In the genomic region with DNA sequence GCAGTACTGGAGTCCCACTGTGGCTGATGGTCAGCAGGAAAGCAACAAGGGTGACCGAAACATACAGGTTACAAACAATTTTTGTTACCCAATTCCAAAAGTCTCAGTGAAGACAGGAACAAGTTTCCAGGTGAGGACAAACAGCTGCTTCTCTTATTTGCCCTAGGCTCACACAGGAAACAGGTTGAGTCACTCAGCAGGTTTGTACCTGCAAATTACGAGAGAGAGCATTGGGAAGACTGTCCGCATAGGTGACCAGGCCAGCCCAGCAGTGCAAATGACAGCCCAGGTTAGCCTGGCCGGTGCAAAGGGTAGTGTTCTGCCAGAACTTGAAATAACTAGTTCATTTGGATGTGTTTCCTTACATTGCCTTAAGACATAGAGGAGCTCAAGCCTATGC, we compare ENCODE assay signal across 26 cellular contexts. TPM values are rescaled to one million over a fixed set of nuclear protein-coding genes. Genes with fewer than 3 reads are reported as not detected.
DNase-seq lines count a peak whose midpoint lies in the region; ATAC-seq, FAIRE-seq and TF ChIP-seq lines count a peak whose summit lies in the region.
"Had no signal": no experiment of that assay in that cellular context is flagged by ENCODE, and none has a peak within 500 bp of the region (broad histone marks: within the 10 kb centered on the region; RNA-seq: fewer than 3 reads in every experiment).

No MANE protein-coding gene starts in this region.

- no peaks in the 10 kb centered on the region for H3K4me1 ChIP-seq in breast epithelium
- H3K4me1 ChIP-seq in keratinocyte (ENCODE audit: control insufficient read depth, extremely low read depth, insufficient read depth, low read length) = peaks cover 17% of the 10 kb centered on the region
- H3K4me1 ChIP-seq: BE2C had no signal

- TF ChIP-seq POLR2A in breast epithelium (IDR thresholded peaks at IDR 0.05) = no peak

- no peaks in the 10 kb centered on the region for H3K9me1 ChIP-seq in keratinocyte (ENCODE audit: control insufficient read depth, extremely low read depth, insufficient read depth, low read length)

- no peak overlapping the region for H2AFZ ChIP-seq in keratinocyte (ENCODE audit: control insufficient read depth, low read length)
- H2AFZ ChIP-seq: GM23248 had no signal

- H3K36me3 ChIP-seq in breast epithelium (no peaks in the 10 kb centered on the region), keratinocyte (ENCODE audit: control insufficient read depth in 2 of 2, extremely low read depth in 1 of 2, insufficient read depth in 2 of 2, low read length in 2 of 2) (no peaks in the 10 kb centered on the region)
- H3K36me3 ChIP-seq: BE2C had no signal

- no peaks in the 10 kb centered on the region for H3K9me3 ChIP-seq in breast epithelium
- H3K9me3 ChIP-seq in keratinocyte (ENCODE audit: control insufficient read depth, low read depth, low read length) = no peaks in the 10 kb centered on the region
- H3K9me3 ChIP-seq: BE2C had no signal

- H4K20me1 ChIP-seq in keratinocyte (ENCODE audit: control insufficient read depth, extremely low read depth, insufficient read depth, low read length) = no peaks in the 10 kb centered on the region

- dilution Hi-C loops in keratinocyte (cut with MboI; ENCODE audit: extremely low pct_ligation_motif_present, low sequenced_read_pairs) = no loop called here

- peaks cover 2% of the 10 kb centered on the region for H3K9me3 Mint-ChIP-seq in activated naive CD4-positive, alpha-beta T cell treated with anti-CD3 and anti-CD28 coated beads, Interleukin-2, amount 10 ng/mL, durations not matched to agents 7 days and 5 days
- no peaks in the 10 kb centered on the region for H3K9me3 Mint-ChIP-seq in activated T-cell treated with anti-CD3 and anti-CD28 coated beads, Interleukin-2, amount 50 U/mL, for 72 hours
- H3K9me3 Mint-ChIP-seq in CD14-positive monocyte = peaks cover 0 to 17% (median 8%) of the 10 kb centered on the region in 7 donors

- H3K4me2 ChIP-seq in keratinocyte (ENCODE audit: control insufficient read depth, extremely low read depth, insufficient read depth, low read depth, low read length) = peak overlapping the region; percentile 64

- H3K27ac ChIP-seq in breast epithelium (peak overlapping the region; percentile 59 to 72), keratinocyte (ENCODE audit: control insufficient read depth, insufficient read depth, low read length) (peak overlapping the region; percentile 28)
- H3K27ac ChIP-seq: 22Rv1, GM23248 had no signal

- peak; percentile 100 for FAIRE-seq in keratinocyte (lab: Jason Lieb, UNC)
- FAIRE-seq: GM12891 had no signal

- TF ChIP-seq CTCF in LNCaP clone FGC (IDR thresholded peaks at IDR 0.05; ENCODE audit: control insufficient read depth, extremely low read depth, insufficient read depth) (no peak), breast epithelium (IDR thresholded peaks at IDR 0.05) (no peak), keratinocyte (optimal IDR thresholded peaks at IDR 0.05 in 1 of 3, IDR thresholded peaks at IDR 0.05 in 1 of 3, conservative IDR thresholded peaks at IDR 0.05 in 1 of 3; ENCODE audit: extremely low read depth in 1 of 3, insufficient read depth in 2 of 3, low read length in 3 of 3) (no peak), CD14-positive monocyte (IDR thresholded peaks at IDR 0.05) (no peak)

- no peak overlapping the region for H3K9ac ChIP-seq in keratinocyte (ENCODE audit: control insufficient read depth, extremely low read depth, insufficient read depth, low read length)
- H3K9ac ChIP-seq: GM23248 had no signal

- H3K27me3 ChIP-seq in breast epithelium = no peaks in the 10 kb centered on the region
- no peaks in the 10 kb centered on the region for H3K27me3 ChIP-seq in keratinocyte (ENCODE audit: control insufficient read depth, extremely low read depth, insufficient read depth, low read length)
- H3K27me3 ChIP-seq: BE2C had no signal

- no peaks in the 10 kb centered on the region for H3K36me3 Mint-ChIP-seq in activated naive CD4-positive, alpha-beta T cell treated with anti-CD3 and anti-CD28 coated beads, Interleukin-2, amount 10 ng/mL, durations not matched to agents 7 days and 5 days
- no peaks in the 10 kb centered on the region for H3K36me3 Mint-ChIP-seq in activated T-cell treated with anti-CD3 and anti-CD28 coated beads, Interleukin-2, amount 50 U/mL, for 72 hours (ENCODE audit: insufficient read depth in 2 of 2)
- H3K36me3 Mint-ChIP-seq in CD14-positive monocyte = no peaks in the 10 kb centered on the region
- H3K36me3 Mint-ChIP-seq: CD4-positive, alpha-beta memory T cell had no signal

- no peaks in the 10 kb centered on the region for H3K27me3 Mint-ChIP-seq in activated naive CD4-positive, alpha-beta T cell treated with anti-CD3 and anti-CD28 coated beads, Interleukin-2, amount 10 ng/mL, durations not matched to agents 7 days and 5 days
- H3K27me3 Mint-ChIP-seq in activated T-cell treated with anti-CD3 and anti-CD28 coated beads, Interleukin-2, amount 50 U/mL, for 72 hours (ENCODE audit: low read depth) = no peaks in the 10 kb centered on the region
- H3K27me3 Mint-ChIP-seq in CD14-positive monocyte (ENCODE audit: low read depth in 3 of 3) = peaks cover 0 to 3% (median 0%) of the 10 kb centered on the region in 3 donors
- H3K27me3 Mint-ChIP-seq: CD4-positive, alpha-beta memory T cell had no signal

- peak; percentile 40 for DNase-seq in DMS153 (lab: John Stamatoyannopoulos, UW)
- DNase-seq in DMS153 treated with DMSO at 0.1 percent for 48 hours (lab: John Stamatoyannopoulos, UW; ENCODE audit: unreplicated experiment) = no peak
- DNase-seq in LNCaP clone FGC (ENCODE audit: low read depth) = peak; percentile 63
- peak in 1 of 2 donors; percentile 79 for DNase-seq in breast epithelium (ENCODE audit: low spot score in 2 of 2)
- peak; percentile 42 for DNase-seq in keratinocyte (ENCODE audit: low read depth, low spot score)
- no peak for DNase-seq in activated naive CD4-positive, alpha-beta T cell treated with anti-CD3 and anti-CD28 coated beads, Interleukin-2, amount 10 ng/mL, durations not matched to agents 7 days and 5 days
- no peak for DNase-seq in activated T-cell treated with anti-CD3 and anti-CD28 coated beads, Interleukin-2, amount 50 U/mL, for 72 hours
- DNase-seq in CD14-positive monocyte (ENCODE audit: low spot score) = no peak
- DNase-seq: BE2C; Calu3; CD4-positive, alpha-beta memory T cell; DND-41; GF-D8; GM23248; KG1; NCI-H1048; NCI-H1694 treated with DMSO at 0.1 percent for 48 hours; NCI-H345; NCI-H774; SHP77 had no signal

- no peak for ATAC-seq in activated T-cell treated with anti-CD3 and anti-CD28 coated beads, Interleukin-2, amount 50 U/mL, for 72 hours (replicated peaks in 1 of 2)
- ATAC-seq: HCT116, Panc1 had no signal

- CTCF ChIA-PET in activated naive CD4-positive, alpha-beta T cell treated with anti-CD3 and anti-CD28 coated beads, Interleukin-2, amount 10 ng/mL, durations not matched to agents 7 days and 5 days (lab: Charles Lee) = no interaction called here

- no peaks in the 10 kb centered on the region for H3K4me1 Mint-ChIP-seq in activated naive CD4-positive, alpha-beta T cell treated with anti-CD3 and anti-CD28 coated beads, Interleukin-2, amount 10 ng/mL, durations not matched to agents 7 days and 5 days
- no peaks in the 10 kb centered on the region for H3K4me1 Mint-ChIP-seq in activated T-cell treated with anti-CD3 and anti-CD28 coated beads, Interleukin-2, amount 50 U/mL, for 72 hours (ENCODE audit: low read depth)
- no peaks in the 10 kb centered on the region for H3K4me1 Mint-ChIP-seq in CD14-positive monocyte
- H3K4me1 Mint-ChIP-seq: CD4-positive, alpha-beta memory T cell had no signal

- H3K4me3 ChIP-seq in LNCaP clone FGC (ENCODE audit: low read depth, low read length) (no peak overlapping the region), breast epithelium (no peak overlapping the region), keratinocyte (ENCODE audit: control insufficient read depth in 2 of 3, extremely low read depth in 1 of 3, insufficient read depth in 2 of 3, low read depth in 1 of 3, low read length in 3 of 3) (no peak overlapping the region)
- H3K4me3 ChIP-seq: GM23248 had no signal

- no peak overlapping the region for H3K4me3 Mint-ChIP-seq in activated naive CD4-positive, alpha-beta T cell treated with anti-CD3 and anti-CD28 coated beads, Interleukin-2, amount 10 ng/mL, durations not matched to agents 7 days and 5 days
- no peak overlapping the region for H3K4me3 Mint-ChIP-seq in activated T-cell treated with anti-CD3 and anti-CD28 coated beads, Interleukin-2, amount 50 U/mL, for 72 hours
- no peak overlapping the region for H3K4me3 Mint-ChIP-seq in CD14-positive monocyte
- H3K4me3 Mint-ChIP-seq: CD4-positive, alpha-beta memory T cell had no signal

- intact Hi-C loops in breast epithelium (cut with DNase I; ENCODE audit: low total_unique reads) = no loop called here
- intact Hi-C loops in CD14-positive monocyte (cut with micrococcal nuclease) = no loop called here

- H3K79me2 ChIP-seq in keratinocyte (ENCODE audit: control insufficient read depth, insufficient read depth, low read length) = no peaks in the 10 kb centered on the region

- no peak overlapping the region for H3K27ac Mint-ChIP-seq in activated naive CD4-positive, alpha-beta T cell treated with anti-CD3 and anti-CD28 coated beads, Interleukin-2, amount 10 ng/mL, durations not matched to agents 7 days and 5 days
- H3K27ac Mint-ChIP-seq in activated T-cell treated with anti-CD3 and anti-CD28 coated beads, Interleukin-2, amount 50 U/mL, for 72 hours = no peak overlapping the region
- H3K27ac Mint-ChIP-seq in CD14-positive monocyte = no peak overlapping the region
- H3K27ac Mint-ChIP-seq: CD4-positive, alpha-beta memory T cell had no signal

RNA-seq across cellular contexts. Expression of gene DSCAM, which starts 40.0 kb away (rescaled TPM):
- under 1 TPM in 2 of 3 donors, not detected in 1; 0.33 to 0.44 TPM for total RNA-seq in breast epithelium
- polyA plus RNA-seq in keratinocyte = 1.5 to 3.2 TPM (median 2.1 TPM) in 3 replicates
- 0.45 TPM for polyA plus RNA-seq in keratinocyte (2011; ENCODE audit: low read depth)
- polyA plus RNA-seq in keratinocyte (2011; cell fraction: cytosol; rRNA removed) = 1.4 TPM in 2 replicates
- polyA plus RNA-seq in keratinocyte (2011; cell fraction: nucleus; rRNA removed) = 5.0 TPM in 2 replicates
- 0.72 and 3.1 TPM in 2 replicates for polyA plus RNA-seq in keratinocyte (2012; ENCODE audit: low replicate concordance)
- polyA minus RNA-seq in keratinocyte = 4.1 to 9.3 TPM (median 6.8 TPM) in 3 replicates
- polyA minus RNA-seq in keratinocyte (2011; cell fraction: cytosol; rRNA and poly(A)+ RNA removed) = 2.5 TPM
- 12.2 and 16.9 TPM in 2 replicates for polyA minus RNA-seq in keratinocyte (2011; cell fraction: nucleus; rRNA and poly(A)+ RNA removed)
- total RNA-seq in activated T-cell treated with anti-CD3 and anti-CD28 coated beads, Interleukin-2, amount 50 U/mL, for 72 hours = not detected
- polyA plus RNA-seq in CD14-positive monocyte = not detected
- total RNA-seq: Calu3; CD4-positive, alpha-beta memory T cell; GM23248; M059J had no signal
- polyA plus RNA-seq: AG04450; CD4-positive, alpha-beta memory T cell; GM23248 had no signal

Comparison
In these comparisons a context has a peak if more than half of its experiments do, and no peak if none do; other contexts are left out.
1. DNase-seq: peak in DMS153 (single experiment), LNCaP clone FGC (single experiment) and keratinocyte (single experiment); none in DMS153 treated with DMSO at 0.1 percent for 48 hours (single experiment), activated naive CD4-positive, alpha-beta T cell treated with anti-CD3 and anti-CD28 coated beads, Interleukin-2, amount 10 ng/mL, durations not matched to agents 7 days and 5 days (single experiment), activated T-cell treated with anti-CD3 and anti-CD28 coated beads, Interleukin-2, amount 50 U/mL, for 72 hours (0 of 2) and CD14-positive monocyte (single experiment).